Comparison of ENCODE assay signal across 8 cellular contexts in genomic region chr10:27504007-27504890, GRCh38. TPM values are rescaled to one million over a fixed set of nuclear protein-coding genes. Genes with fewer than 3 reads are reported as not detected.
A peak's percentile ranks its signal among the peaks of the same experiment; 100 is the strongest.
DNase-seq lines count a peak whose midpoint lies in the region; ATAC-seq and TF ChIP-seq lines count a peak whose summit lies in the region.

Gene RAB18 (plus strand): TSS chr10:27504304. CDS start chr10:27504370, 66 bp downstream.

- CTCF ChIA-PET in GM10248 (lab: Yijun Ruan, JAX): interaction anchor here (1.0 to 2.3 kb wide), 9 partner anchors 9 to 40 kb away, joined by 3 to 12 read pairs (median 5); no protein-coding TSS in a partner anchor

- peak within 1 kb of the TSS; percentile 42 for H3K27ac ChIP-seq in temporal lobe (ENCODE audit: low read depth, low read length)

- ATAC-seq in HG02623 (IDR thresholded peaks at IDR 0.05; ENCODE audit: unreplicated experiment): peak; percentile 98
- peak; percentile 97 for ATAC-seq in activated naive CD4-positive, alpha-beta T cell treated with anti-CD3 and anti-CD28 coated beads, Interleukin-2, amount 50 U/mL, for 72 hours

- peak within 1 kb of the TSS; percentile 92 to 99 for H3K27ac Mint-ChIP-seq in activated naive CD4-positive, alpha-beta T cell treated with anti-CD3 and anti-CD28 coated beads, Interleukin-2, amount 50 U/mL, for 72 hours

- no peaks in the 10 kb centered on the region for H3K9me3 Mint-ChIP-seq in activated naive CD4-positive, alpha-beta T cell treated with anti-CD3 and anti-CD28 coated beads, Interleukin-2, amount 50 U/mL, for 72 hours

- H3K36me3 Mint-ChIP-seq in activated naive CD4-positive, alpha-beta T cell treated with anti-CD3 and anti-CD28 coated beads, Interleukin-2, amount 50 U/mL, for 72 hours: peaks cover 9 to 12% of the 10 kb centered on the region in 2 donors

- no peak for TF ChIP-seq CTCF in GM10248 (IDR thresholded peaks at IDR 0.05; ENCODE audit: control extremely low read depth, extremely low read depth, low read depth, missing control alignments)

- DNase-seq in GM10248 (ENCODE audit: extremely low spot score): peak; percentile 95
- peak; percentile 90 for DNase-seq in NCI-H1092 treated with DMSO at 0.1 percent for 48 hours (lab: John Stamatoyannopoulos, UW)
- peak; percentile 79 for DNase-seq in SKM-1 (lab: John Stamatoyannopoulos, UW; ENCODE audit: unreplicated experiment)
- DNase-seq in activated naive CD4-positive, alpha-beta T cell treated with anti-CD3 and anti-CD28 coated beads, Interleukin-2, amount 50 U/mL, for 72 hours (ENCODE audit: low spot score in 2 of 2): peak; percentile 93 to 99
- DNase-seq in glomerular endothelial cell (ENCODE audit: extremely low read depth, low read depth, low spot score): peak; percentile 87
- peak; percentile 94 for DNase-seq in occipital lobe (lab: John Stamatoyannopoulos, UW)

- POLR2A ChIA-PET in GM10248 (lab: Yijun Ruan, JAX): interaction anchor here (0.7 to 1.3 kb wide), 2 partner anchors 21 to 33 kb away, joined by 3 read pairs; no protein-coding TSS in a partner anchor

RNA-seq across cellular contexts. Expression of gene RAB18, which starts in this region (rescaled TPM):
- 10 to 100 TPM; 46.5 to 53.6 TPM for total RNA-seq in activated naive CD4-positive, alpha-beta T cell treated with anti-CD3 and anti-CD28 coated beads, Interleukin-2, amount 50 U/mL, for 72 hours
- total RNA-seq in glomerular endothelial cell: 41.1 and 44.8 TPM in 2 replicates
- total RNA-seq in occipital lobe: 109 TPM
- total RNA-seq in temporal lobe: 78.4 TPM

Comparison
In these comparisons a context has a peak if more than half of its experiments do, and no peak if none do; other contexts are left out.
1. Peak in every context shown above with its lines: DNase-seq, ATAC-seq and H3K27ac ChIP-seq.